1 cellular context compared by ENCODE assay signal in genomic region chr3:49906004-49906860, GRCh38.
TF ChIP-seq lines count a peak whose summit lies in the region.

No MANE protein-coding gene starts in this region.

TF ChIP-seq in K562, 482 proteins besides CTCF, POLR2A, EP300 and RAD21 (continued from another document):
- TF ChIP-seq AFF4 (CRISPR knock-in tag; IDR thresholded peaks at IDR 0.05), result no peak
- peak; percentile 37; the same call in 1 of the 2 replicates for TF ChIP-seq ZEB2 (IDR thresholded peaks at IDR 0.05)
